10 cellular contexts compared by ENCODE assay signal in the genomic region with DNA sequence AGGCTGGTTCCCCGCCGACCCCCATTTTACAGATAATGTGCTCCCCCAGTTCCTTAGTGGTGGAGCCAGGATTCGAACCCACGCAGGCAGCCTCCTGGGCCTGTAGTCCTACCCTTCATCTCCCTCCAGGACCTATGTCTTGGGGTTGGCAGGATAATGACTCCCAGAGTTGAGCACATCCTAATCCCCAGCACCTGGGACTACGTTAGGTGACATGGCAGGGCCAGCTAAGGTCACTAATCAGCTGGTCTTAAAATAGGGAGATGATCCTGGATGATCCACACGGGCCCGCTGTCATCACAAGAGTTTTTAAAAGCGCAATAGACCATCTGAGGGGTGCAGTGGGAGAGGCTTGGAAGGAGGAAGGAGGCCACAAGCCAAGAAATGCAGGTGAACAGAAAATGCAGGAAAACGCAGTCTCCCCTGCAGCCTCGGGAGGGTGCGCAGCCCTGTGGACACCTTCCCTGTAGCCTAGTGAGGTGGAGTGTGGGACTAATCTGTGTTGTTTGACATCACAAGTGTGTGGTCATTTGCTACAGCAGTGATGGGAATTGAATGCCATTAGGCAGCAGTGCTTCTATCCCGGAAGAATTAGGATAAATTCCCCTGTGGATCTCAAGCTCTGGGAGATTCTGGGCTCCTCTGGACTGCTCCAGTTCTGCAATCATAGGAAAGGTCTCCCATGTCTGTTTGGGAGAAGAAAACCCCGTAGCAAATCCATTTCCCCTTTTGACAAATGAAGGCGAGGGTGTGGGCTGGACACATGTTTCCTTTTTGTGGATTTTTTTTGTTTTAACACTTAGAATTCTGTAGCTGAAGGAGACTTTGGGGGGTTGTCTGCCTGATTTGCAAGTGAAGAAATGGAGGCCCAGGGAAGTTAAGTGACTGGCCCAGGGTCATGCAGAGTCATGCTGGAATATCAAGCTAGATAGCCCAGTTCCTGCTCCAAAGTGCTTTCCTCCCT.
A peak's percentile ranks its signal among the peaks of the same experiment; 100 is the strongest.
DNase-seq lines count a peak whose midpoint lies in the region; ATAC-seq and TF ChIP-seq lines count a peak whose summit lies in the region.
"Had no signal": no experiment of that assay in that cellular context is flagged by ENCODE, and none has a peak within 500 bp of the region (broad histone marks: within the 10 kb centered on the region; RNA-seq: fewer than 3 reads in every experiment).

No MANE protein-coding gene starts in this region.

- no peak overlapping the region for H3K4me3 Mint-ChIP-seq in H9
- H3K4me3 Mint-ChIP-seq in activated T-helper 2 cell treated with anti-CD3 and anti-CD28 coated beads, Interferon-gamma antibody, Interleukin-2, Interleukin-4, amounts not matched to agents 10 μg/mL and 5 μg/mL and 100 μg/mL, durations not matched to agents 14 hours and 24 hours and 36 hours (ENCODE audit: low read depth) = peak overlapping the region; percentile 49
- peak overlapping the region; percentile 45 for H3K4me3 Mint-ChIP-seq in natural killer cell

- H3K4me1 Mint-ChIP-seq in H9 (peaks cover 33 to 57% of the 10 kb centered on the region in 2 experiments), natural killer cell (peaks cover 71 to 97% of the 10 kb centered on the region in 2 donors)
- H3K4me1 Mint-ChIP-seq in activated T-helper 2 cell treated with anti-CD3 and anti-CD28 coated beads, Interferon-gamma antibody, Interleukin-2, Interleukin-4, amounts not matched to agents 10 μg/mL and 5 μg/mL and 100 μg/mL, durations not matched to agents 14 hours and 24 hours and 36 hours (ENCODE audit: low read depth) = peaks cover 85% of the 10 kb centered on the region

- peak overlapping the region; percentile 34 to 100 (median 97); a peak in 20 of 22 replicates for H3K27ac ChIP-seq in BLaER1 treated with 17β-estradiol and CSF1 and Interleukin-3, amounts not matched to agents 10 nM and 100 nM
- no peak overlapping the region for H3K27ac ChIP-seq in H9 (ENCODE audit: insufficient read length, low read depth, low read length)

- no peak overlapping the region for H2AK5ac ChIP-seq in H9 (ENCODE audit: insufficient read length, low read length)

- no peak overlapping the region for H2AFZ ChIP-seq in H9 (ENCODE audit: low read length)

- H2BK20ac ChIP-seq in H9 (ENCODE audit: low read depth, low read length, poor library complexity, severe bottlenecking) = no peak overlapping the region

- H3K23ac ChIP-seq in H9 (ENCODE audit: insufficient read length, low read depth, low read length) = no peak overlapping the region

- H3K36me3 Mint-ChIP-seq in H9 (ENCODE audit: insufficient read depth in 1 of 3, low read depth in 3 of 3) (no peaks in the 10 kb centered on the region), natural killer cell (no peaks in the 10 kb centered on the region)
- peaks cover 7% of the 10 kb centered on the region for H3K36me3 Mint-ChIP-seq in activated T-helper 2 cell treated with anti-CD3 and anti-CD28 coated beads, Interferon-gamma antibody, Interleukin-2, Interleukin-4, amounts not matched to agents 10 μg/mL and 5 μg/mL and 100 μg/mL, durations not matched to agents 14 hours and 24 hours and 36 hours (ENCODE audit: low read depth)

- H3K36me3 ChIP-seq in BLaER1 treated with 17β-estradiol and CSF1 and Interleukin-3, amounts not matched to agents 10 nM and 100 nM = peaks cover 0 to 13% (median 0%) of the 10 kb centered on the region in 11 experiments; a peak in 5 of 22 replicates

- H2BK15ac ChIP-seq in H9 (ENCODE audit: low read depth, low read length) = no peak overlapping the region

- peak overlapping the region; percentile 56 to 84 (median 73); a peak in 4 of 7 replicates for H3K27ac Mint-ChIP-seq in H9
- peak overlapping the region; percentile 99 for H3K27ac Mint-ChIP-seq in activated T-helper 2 cell treated with anti-CD3 and anti-CD28 coated beads, Interferon-gamma antibody, Interleukin-2, Interleukin-4, amounts not matched to agents 10 μg/mL and 5 μg/mL and 100 μg/mL, durations not matched to agents 14 hours and 24 hours and 36 hours
- peak overlapping the region; percentile 86 for H3K27ac Mint-ChIP-seq in natural killer cell

- H3K9me3 Mint-ChIP-seq in H9 = no peaks in the 10 kb centered on the region
- no peaks in the 10 kb centered on the region for H3K9me3 Mint-ChIP-seq in activated T-helper 2 cell treated with anti-CD3 and anti-CD28 coated beads, Interferon-gamma antibody, Interleukin-2, Interleukin-4, amounts not matched to agents 10 μg/mL and 5 μg/mL and 100 μg/mL, durations not matched to agents 14 hours and 24 hours and 36 hours
- H3K9me3 Mint-ChIP-seq in natural killer cell = no peaks in the 10 kb centered on the region

- no peak overlapping the region for H3K4ac ChIP-seq in H9 (ENCODE audit: low read depth, low read length)

- H2BK120ac ChIP-seq in H9 (ENCODE audit: low read depth, low read length, poor library complexity, severe bottlenecking) = no peak overlapping the region

- DNase-seq in H9 = no peak
- no peak for DNase-seq in activated T-helper 2 cell treated with anti-CD3 and anti-CD28 coated beads, Interferon-gamma antibody, Interleukin-2, Interleukin-4, amounts not matched to agents 10 μg/mL and 5 μg/mL and 100 μg/mL, durations not matched to agents 14 hours and 24 hours and 36 hours (ENCODE audit: low spot score)
- no peak for DNase-seq in natural killer cell
- DNase-seq in NCI-H524 treated with DMSO at 0.1 percent for 48 hours (lab: John Stamatoyannopoulos, UW) = no peak
- DNase-seq in Ammon's horn (ENCODE audit: low spot score) = no peak
- DNase-seq: MG63, trophoblast cell had no signal

- no peak overlapping the region for H4K5ac ChIP-seq in H9 (ENCODE audit: insufficient read length, low read depth, low read length)

- H4K20me1 ChIP-seq in BLaER1 treated with 17β-estradiol and CSF1 and Interleukin-3, amounts not matched to agents 10 nM and 100 nM = peaks cover 0 to 89% (median 12%) of the 10 kb centered on the region in 11 experiments; a peak in 11 of 22 replicates
- peaks cover 4% of the 10 kb centered on the region for H4K20me1 ChIP-seq in H9 (ENCODE audit: control insufficient read depth, insufficient read depth, insufficient read length)

- H3K18ac ChIP-seq in H9 (ENCODE audit: insufficient read length, low read depth, low read length) = no peak overlapping the region

- no peaks in the 10 kb centered on the region for H3K27me3 Mint-ChIP-seq in H9 (ENCODE audit: low read depth)
- no peaks in the 10 kb centered on the region for H3K27me3 Mint-ChIP-seq in activated T-helper 2 cell treated with anti-CD3 and anti-CD28 coated beads, Interferon-gamma antibody, Interleukin-2, Interleukin-4, amounts not matched to agents 10 μg/mL and 5 μg/mL and 100 μg/mL, durations not matched to agents 14 hours and 24 hours and 36 hours (ENCODE audit: low read depth)
- H3K27me3 Mint-ChIP-seq in natural killer cell (ENCODE audit: low read depth in 2 of 2) = no peaks in the 10 kb centered on the region

- no peak overlapping the region for H4K8ac ChIP-seq in H9 (replicated peaks; ENCODE audit: insufficient read length, low read depth, low read length)

- ATAC-seq in natural killer cell (no peak), GM18519 (IDR thresholded peaks at IDR 0.05; ENCODE audit: low FRiP score, unreplicated experiment) (no peak), GM21717 (IDR thresholded peaks at IDR 0.05; ENCODE audit: unreplicated experiment) (no peak)

- no peak for TF ChIP-seq CTCF in H9 (conservative IDR thresholded peaks at IDR 0.05)
- no peak for TF ChIP-seq CTCF in natural killer cell (IDR thresholded peaks at IDR 0.05)

- no peak overlapping the region for H2BK5ac ChIP-seq in H9 (ENCODE audit: insufficient read length, low read length)

- peaks cover 2% of the 10 kb centered on the region for H3K79me1 ChIP-seq in H9 (ENCODE audit: insufficient read depth, low read depth, low read length, poor library complexity, severe bottlenecking)

- no peak overlapping the region; the same call in 1 of the 2 replicates for H3K14ac ChIP-seq in H9 (ENCODE audit: insufficient read depth, low read length)

- H3K9ac ChIP-seq in BLaER1 treated with 17β-estradiol and CSF1 and Interleukin-3, amounts not matched to agents 10 nM and 100 nM = peak overlapping the region; percentile 57 to 95 (median 86); a peak in 21 of 22 replicates
- no peak overlapping the region for H3K9ac ChIP-seq in H9 (ENCODE audit: extremely low read depth, insufficient read length, low read length)

- no peaks in the 10 kb centered on the region for H3K23me2 ChIP-seq in H9 (ENCODE audit: insufficient read length, low read depth, low read length, poor library complexity, severe bottlenecking)

- H3K79me2 ChIP-seq in H9 (ENCODE audit: insufficient read depth, low read length) = peaks cover 3% of the 10 kb centered on the region; the same call in 1 of the 2 replicates

- H2BK12ac ChIP-seq in H9 (ENCODE audit: insufficient read length, low read depth, low read length) = no peak overlapping the region

- H3K27me3 ChIP-seq in BLaER1 treated with 17β-estradiol and CSF1 and Interleukin-3, amounts not matched to agents 10 nM and 100 nM = peaks cover 0 to 8% (median 0%) of the 10 kb centered on the region in 11 experiments; a peak in 3 of 22 replicates
- H3K27me3 ChIP-seq in H9 (ENCODE audit: insufficient read depth, low read length) = no peaks in the 10 kb centered on the region
- H3K27me3 ChIP-seq: MG63 had no signal

- no peak overlapping the region for H3T11ph ChIP-seq in H9 (ENCODE audit: low read length)

- no peak overlapping the region for H3K56ac ChIP-seq in H9 (ENCODE audit: insufficient read length, low read depth, low read length)

- intact Hi-C loops in activated T-helper 2 cell treated with anti-CD3 and anti-CD28 coated beads, Interferon-gamma antibody, Interleukin-2, Interleukin-4, amounts not matched to agents 10 μg/mL and 5 μg/mL and 100 μg/mL, durations not matched to agents 14 hours and 24 hours and 36 hours (cut with micrococcal nuclease) = no loop called here
- intact Hi-C loops in natural killer cell (cut with micrococcal nuclease) = no loop called here

- peak overlapping the region; percentile 90 to 100 (median 98) for H3K4me2 ChIP-seq in BLaER1 treated with 17β-estradiol and CSF1 and Interleukin-3, amounts not matched to agents 10 nM and 100 nM
- H3K4me2 ChIP-seq in H9 (ENCODE audit: insufficient read depth, insufficient read length, low read length) = no peak overlapping the region

- WGBS in H9 (ENCODE audit: extremely low coverage, insufficient read length, low lambda C conversion rate) = no CpG with 5 or more reads among the region's 14 CpGs

- H3K4me1 ChIP-seq in BLaER1 treated with 17β-estradiol and CSF1 and Interleukin-3, amounts not matched to agents 10 nM and 100 nM = peaks cover 94 to 100% (median 100%) of the 10 kb centered on the region in 10 experiments
- H3K4me1 ChIP-seq in H9 (ENCODE audit: insufficient read depth, low read length) = peaks cover 8% of the 10 kb centered on the region; the same call in 1 of the 2 replicates

- H3K4me3 ChIP-seq in BLaER1 treated with 17β-estradiol and CSF1 and Interleukin-3, amounts not matched to agents 10 nM and 100 nM = peak overlapping the region; percentile 8 to 54 (median 47); a peak in 15 of 20 replicates
- H3K4me3 ChIP-seq: MG63 had no signal

- no peaks in the 10 kb centered on the region for H3K9me3 ChIP-seq in BLaER1 treated with 17β-estradiol and CSF1 and Interleukin-3, amounts not matched to agents 10 nM and 100 nM (replicated peaks in 1 of 11)
- H3K9me3 ChIP-seq in H9 (ENCODE audit: control insufficient read depth, low read depth, low read length) = no peaks in the 10 kb centered on the region
- H3K9me3 ChIP-seq: MG63 had no signal

- H4K91ac ChIP-seq in H9 (ENCODE audit: insufficient read length, low read depth, low read length) = no peak overlapping the region

Comparison
In these comparisons a context has a peak if more than half of its experiments do, and no peak if none do; other contexts are left out.
1. H3K4me3 Mint-ChIP-seq: peak in activated T-helper 2 cell treated with anti-CD3 and anti-CD28 coated beads, Interferon-gamma antibody, Interleukin-2, Interleukin-4, amounts not matched to agents 10 μg/mL and 5 μg/mL and 100 μg/mL, durations not matched to agents 14 hours and 24 hours and 36 hours (single experiment) and natural killer cell (single experiment); none in H9 (0 of 2).
2. Peak in every context shown above with its lines, with median percentiles within 50 percentile points of each other: H3K27ac Mint-ChIP-seq.